In genomic region chr14:69611264-69612013, GRCh38 we compare ENCODE assay signal across 8 cellular contexts. TPM values are rescaled to one million over a fixed set of nuclear protein-coding genes. Genes with fewer than 3 reads are reported as not detected.
DNase-seq lines count a peak whose midpoint lies in the region; ATAC-seq and TF ChIP-seq lines count a peak whose summit lies in the region.

A gene with protein sequence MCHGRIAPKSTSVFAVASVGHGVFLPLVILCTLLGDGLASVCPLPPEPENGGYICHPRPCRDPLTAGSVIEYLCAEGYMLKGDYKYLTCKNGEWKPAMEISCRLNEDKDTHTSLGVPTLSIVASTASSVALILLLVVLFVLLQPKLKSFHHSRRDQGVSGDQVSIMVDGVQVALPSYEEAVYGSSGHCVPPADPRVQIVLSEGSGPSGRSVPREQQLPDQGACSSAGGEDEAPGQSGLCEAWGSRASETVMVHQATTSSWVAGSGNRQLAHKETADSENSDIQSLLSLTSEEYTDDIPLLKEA (plus strand): TSS chr14:69611596. CDS start chr14:69658593, 46,997 bp downstream.

- H3K4me2 ChIP-seq in parathyroid adenoma (ENCODE audit: low read length): peak within 1 kb of the TSS; percentile 97

- H2AFZ ChIP-seq in parathyroid adenoma: peak within 1 kb of the TSS; percentile 97

- H3K27ac ChIP-seq in parathyroid adenoma: peak within 1 kb of the TSS; percentile 93
- peak within 1 kb of the TSS; percentile 92 to 97 for H3K27ac ChIP-seq in tibial artery

- H3K4me1 ChIP-seq in parathyroid adenoma: peaks cover 30% of the 10 kb centered on the region
- H3K4me1 ChIP-seq in tibial artery: peaks cover 0 to 52% (median 44%) of the 10 kb centered on the region in 4 donors

- TF ChIP-seq CTCF in parathyroid adenoma (IDR thresholded peaks at IDR 0.05) (no peak), tibial artery (IDR thresholded peaks at IDR 0.05) (no peak)

- no peaks in the 10 kb centered on the region for H3K36me3 ChIP-seq in parathyroid adenoma (ENCODE audit: control insufficient read depth, insufficient read depth, low read length)
- no peaks in the 10 kb centered on the region for H3K36me3 ChIP-seq in tibial artery

- H3K9me3 ChIP-seq in parathyroid adenoma (ENCODE audit: control insufficient read depth, low read length): no peaks in the 10 kb centered on the region
- H3K9me3 ChIP-seq in tibial artery: no peaks in the 10 kb centered on the region

- DNase-seq in NCI-H1417 (lab: John Stamatoyannopoulos, UW): peak; percentile 97 to 98 (median 97)
- DNase-seq in SW480 (ENCODE audit: low spot score): peak; percentile 92
- peak; percentile 83 for DNase-seq in activated naive CD8-positive, alpha-beta T cell treated with anti-CD3 and anti-CD28 coated beads, Interleukin-2, amount 50 U/mL, for 16 hours (ENCODE audit: low read depth, low spot score)
- peak; percentile 97 for DNase-seq in Right ventricle myocardium inferior (ENCODE audit: missing footprints)
- DNase-seq in tibial artery: peak; percentile 89 to 95

- H3K79me2 ChIP-seq in parathyroid adenoma: peaks cover 21% of the 10 kb centered on the region

- H3K27me3 ChIP-seq in parathyroid adenoma (ENCODE audit: control insufficient read depth, insufficient read depth, low read length) (no peaks in the 10 kb centered on the region), tibial artery (no peaks in the 10 kb centered on the region)

- intact Hi-C loops in Right ventricle myocardium inferior (cut with DNase I): loop anchor here (5.0 kb wide), 2 partner anchors 41 to 56 kb away; no protein-coding TSS in a partner anchor
- intact Hi-C loops in tibial artery (cut with DNase I; ENCODE audit: low total_unique reads): loop anchor here (10.0 kb wide), 1 partner anchor 53 kb away; no protein-coding TSS in a partner anchor

- ATAC-seq in HG02623 (IDR thresholded peaks at IDR 0.05; ENCODE audit: unreplicated experiment) (peak; percentile 59), Right ventricle myocardium inferior (peak; percentile 90)

- H3K9ac ChIP-seq in parathyroid adenoma: peak within 1 kb of the TSS; percentile 63

- H3K4me3 ChIP-seq in GM08714 (ENCODE audit: low read length) (peak within 1 kb of the TSS; percentile 83), parathyroid adenoma (ENCODE audit: low read depth, low read length) (peak within 1 kb of the TSS; percentile 82), tibial artery (peak within 1 kb of the TSS; percentile 83 to 91)

RNA-seq across cellular contexts. Expression of the gene that starts here (rescaled TPM):
- total RNA-seq in Right ventricle myocardium inferior: 22.4 TPM

Comparison
In these comparisons a context has a peak if more than half of its experiments do, and no peak if none do; other contexts are left out.
1. Peak in every context shown above with its lines: DNase-seq, ATAC-seq, H3K4me3 ChIP-seq and H3K27ac ChIP-seq.